ENCODE assay signal across 30 cellular contexts in genomic region chr14:54453252-54453651, GRCh38.
"Had no signal": no experiment of that assay in that cellular context is flagged by ENCODE, and none has a peak within 500 bp of the region (broad histone marks: within the 10 kb centered on the region; RNA-seq: fewer than 3 reads in every experiment).

No MANE protein-coding gene starts in this region.

- H3K4me1 ChIP-seq: colonic mucosa, gastroesophageal sphincter, psoas muscle, sigmoid colon, testis, tibial artery had no signal

- H3K4me3 ChIP-seq: colonic mucosa, gastroesophageal sphincter, heart left ventricle, hepatocyte, lung, ovary, psoas muscle, sigmoid colon, testis, tibial artery had no signal

- H3K27ac Mint-ChIP-seq: immature natural killer cell; naive thymus-derived CD4-positive, alpha-beta T cell; nephron; stimulated activated effector memory CD8-positive, alpha-beta T cell treated with anti-CD3 and anti-CD28 coated beads, Interleukin-12 subunit alpha, Interleukin-12 subunit beta, amount 100 ng/mL, for 72 hours; type B pancreatic cell had no signal

- H3K9me3 ChIP-seq: colonic mucosa, gastroesophageal sphincter, heart left ventricle, ovary, psoas muscle, sigmoid colon, testis, tibial artery had no signal

- H3K4me1 Mint-ChIP-seq: immature natural killer cell had no signal

- H3K27me3 ChIP-seq: colonic mucosa, gastroesophageal sphincter, heart left ventricle, hepatocyte, ovary, sigmoid colon, testis, tibial artery had no signal

- H2AFZ ChIP-seq: hepatocyte had no signal

- FAIRE-seq: endothelial cell of umbilical vein had no signal

- ATAC-seq: gastroesophageal sphincter; heart left ventricle; left lobe of liver; naive thymus-derived CD4-positive, alpha-beta T cell; psoas muscle; right cardiac atrium; stimulated activated effector memory CD8-positive, alpha-beta T cell treated with anti-CD3 and anti-CD28 coated beads, Interleukin-12 subunit alpha, Interleukin-12 subunit beta, amount 100 ng/mL, for 72 hours had no signal

- H3K4me2 ChIP-seq: hepatocyte had no signal

- H3K36me3 Mint-ChIP-seq: immature natural killer cell; stimulated activated effector memory CD8-positive, alpha-beta T cell treated with anti-CD3 and anti-CD28 coated beads, Interleukin-12 subunit alpha, Interleukin-12 subunit beta, amount 100 ng/mL, for 72 hours; type B pancreatic cell had no signal

- H3K27ac ChIP-seq: colonic mucosa, gastroesophageal sphincter, heart left ventricle, hepatocyte, ovary, psoas muscle, sigmoid colon, testis, tibial artery had no signal

- H3K36me3 ChIP-seq: colonic mucosa, gastroesophageal sphincter, heart left ventricle, ovary, sigmoid colon, tibial artery had no signal

- DNase-seq: central memory CD4-positive, alpha-beta T cell; colonic mucosa; dermis blood vessel endothelial cell; effector memory CD4-positive, alpha-beta T cell; heart left ventricle; immature natural killer cell; islet precursor cell; mesendoderm; midbrain; naive thymus-derived CD4-positive, alpha-beta T cell; occipital lobe; ovary; posterior cingulate gyrus; psoas muscle; right cardiac atrium; sigmoid colon; stimulated activated CD4-positive, alpha-beta T cell treated with anti-CD3 and anti-CD28 coated beads, Interleukin-2, amount 100 ng/mL, for 24 hours; stimulated activated CD4-positive, alpha-beta T cell treated with anti-CD3 and anti-CD28 coated beads, Interleukin-4, amount 100 ng/mL, for 24 hours; stimulated activated naive CD4-positive, alpha-beta T cell treated with Interleukin-2 at 50 U/mL for 16 hours; substantia nigra; testis; tibial artery had no signal

- H3K4me3 Mint-ChIP-seq: immature natural killer cell; naive thymus-derived CD4-positive, alpha-beta T cell; nephron; stimulated activated effector memory CD8-positive, alpha-beta T cell treated with anti-CD3 and anti-CD28 coated beads, Interleukin-12 subunit alpha, Interleukin-12 subunit beta, amount 100 ng/mL, for 72 hours; type B pancreatic cell had no signal
